Comparison of ENCODE assay signal across 11 cellular contexts in the genomic region with DNA sequence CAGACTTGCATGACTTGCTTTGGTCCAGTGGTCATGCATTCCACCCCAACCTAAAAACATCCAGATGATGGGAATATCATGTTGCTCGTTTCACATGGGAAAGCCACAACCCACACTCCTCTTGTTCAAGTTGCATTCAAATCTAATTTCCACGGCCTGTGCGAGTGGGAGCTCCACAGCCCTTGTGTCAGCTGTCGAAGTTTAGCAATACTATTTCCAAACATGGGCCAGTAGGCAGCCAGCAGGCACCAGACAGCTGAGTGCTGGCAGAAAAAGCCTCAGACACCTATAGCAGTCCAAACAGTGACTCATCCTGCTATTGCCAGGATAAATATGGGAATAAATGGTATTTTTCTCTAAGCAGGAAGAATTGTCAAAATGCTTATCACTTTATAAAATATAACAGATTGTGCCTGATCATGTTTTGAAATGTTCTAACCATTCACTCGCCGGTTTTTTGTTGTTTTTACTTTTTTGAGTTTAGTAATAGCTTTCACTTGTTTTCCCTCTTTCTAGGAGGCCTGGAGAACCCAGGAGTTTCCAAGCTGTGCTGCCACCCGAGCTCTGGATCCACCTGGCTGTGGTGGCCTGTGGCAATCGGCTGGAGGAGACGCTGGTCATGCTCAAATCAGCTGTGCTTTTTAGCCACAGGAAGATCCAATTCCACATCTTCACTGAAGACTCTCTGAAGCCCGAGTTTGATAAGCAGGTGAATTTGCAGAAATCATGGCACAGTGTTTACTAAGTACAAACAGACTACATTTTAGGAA. TPM values are rescaled to one million over a fixed set of nuclear protein-coding genes. Genes with fewer than 3 reads are reported as not detected.
DNase-seq lines count a peak whose midpoint lies in the region; ATAC-seq, FAIRE-seq and TF ChIP-seq lines count a peak whose summit lies in the region.
"Had no signal": no experiment of that assay in that cellular context is flagged by ENCODE, and none has a peak within 500 bp of the region (broad histone marks: within the 10 kb centered on the region; RNA-seq: fewer than 3 reads in every experiment).

No MANE protein-coding gene starts in this region.

- H3K9me3 ChIP-seq in endothelial cell of umbilical vein (replicated peaks; ENCODE audit: control insufficient read depth, insufficient read depth, low read length) (no peaks in the 10 kb centered on the region), lower lobe of right lung (no peaks in the 10 kb centered on the region), uterus (no peaks in the 10 kb centered on the region)
- H3K9me3 ChIP-seq: HAP-1 had no signal

- no peak overlapping the region for H3K4me3 ChIP-seq in endothelial cell of umbilical vein (replicated peaks in 1 of 3; ENCODE audit: insufficient read depth in 1 of 3, low read depth in 1 of 3, low read length in 3 of 3)
- no peak overlapping the region for H3K4me3 ChIP-seq in lower lobe of right lung
- no peak overlapping the region for H3K4me3 ChIP-seq in uterus
- H3K4me3 ChIP-seq in H7 (ENCODE audit: insufficient read depth, low read depth, low read length), result no peak overlapping the region
- H3K4me3 ChIP-seq: HAP-1 had no signal

- intact Hi-C loops in endothelial cell of umbilical vein (cut with micrococcal nuclease) (loop anchor here (10.0 kb wide), 1 partner anchor 527 kb away; no protein-coding TSS in a partner anchor), lower lobe of right lung (cut with DNase I) (no loop called here), uterus (cut with DNase I; ENCODE audit: low total_unique reads) (no loop called here)

- ATAC-seq in lower lobe of right lung (peak; percentile 70 to 78), GM18861 (IDR thresholded peaks at IDR 0.05; ENCODE audit: unreplicated experiment) (no peak)
- ATAC-seq: activated CD4-positive, alpha-beta T cell treated with anti-CD3 and anti-CD28 coated beads for 36 hours had no signal

- H3K79me2 ChIP-seq in endothelial cell of umbilical vein (ENCODE audit: control insufficient read depth, insufficient read depth, low read length), result no peaks in the 10 kb centered on the region

- H3K4me1 ChIP-seq in endothelial cell of umbilical vein (ENCODE audit: control insufficient read depth, extremely low read depth, insufficient read depth, low read length) (peaks cover 10% of the 10 kb centered on the region), lower lobe of right lung (no peaks in the 10 kb centered on the region), uterus (no peaks in the 10 kb centered on the region)
- H3K4me1 ChIP-seq: HAP-1 had no signal

- H3K9me1 ChIP-seq in endothelial cell of umbilical vein (replicated peaks; ENCODE audit: control insufficient read depth, extremely low read depth, insufficient read depth, low read length), result no peaks in the 10 kb centered on the region

- H3K36me3 ChIP-seq in endothelial cell of umbilical vein (ENCODE audit: control insufficient read depth in 2 of 2, extremely low read depth in 1 of 2, insufficient read depth in 2 of 2, low read length in 2 of 2) (no peaks in the 10 kb centered on the region), lower lobe of right lung (no peaks in the 10 kb centered on the region), uterus (no peaks in the 10 kb centered on the region), H7 (replicated peaks; ENCODE audit: control insufficient read depth, insufficient read depth, low read length) (no peaks in the 10 kb centered on the region)
- H3K36me3 ChIP-seq: HAP-1 had no signal

- H3K9ac ChIP-seq in endothelial cell of umbilical vein (replicated peaks; ENCODE audit: extremely low read depth, insufficient read depth, low read length), result no peak overlapping the region

- H3K27ac ChIP-seq in endothelial cell of umbilical vein (ENCODE audit: insufficient read depth, low read depth, low read length) (no peak overlapping the region), lower lobe of right lung (no peak overlapping the region), uterus (peak overlapping the region; percentile 17 to 55), caudate nucleus (ENCODE audit: low read depth, low read length) (no peak overlapping the region)

- DNase-seq in DMS53 (lab: John Stamatoyannopoulos, UW), result peak; percentile 47
- DNase-seq in DMS53 treated with DMSO at 0.1 percent for 48 hours (lab: John Stamatoyannopoulos, UW; ENCODE audit: unreplicated experiment), result no peak
- DNase-seq in endothelial cell of umbilical vein (ENCODE audit: low read depth, low spot score), result peak; percentile 65
- no peak for DNase-seq in lower lobe of right lung
- peak; percentile 31 to 46 for DNase-seq in uterus
- DNase-seq in caudate nucleus (lab: John Stamatoyannopoulos, UW), result no peak
- no peak for DNase-seq in H7
- DNase-seq: 8988T; activated CD4-positive, alpha-beta T cell treated with anti-CD3 and anti-CD28 coated beads for 36 hours had no signal

- peak; percentile 73 for FAIRE-seq in endothelial cell of umbilical vein (lab: Jason Lieb, UNC)

- H3K27me3 ChIP-seq in endothelial cell of umbilical vein (ENCODE audit: control insufficient read depth in 2 of 2, insufficient read depth in 2 of 2, low read length in 2 of 2), result peaks cover 0 to 4% of the 10 kb centered on the region in 2 experiments
- no peaks in the 10 kb centered on the region for H3K27me3 ChIP-seq in lower lobe of right lung (ENCODE audit: low read depth)
- H3K27me3 ChIP-seq in uterus, result no peaks in the 10 kb centered on the region
- H3K27me3 ChIP-seq in H7 (ENCODE audit: control insufficient read depth, insufficient read depth, low read length), result no peaks in the 10 kb centered on the region

- H4K20me1 ChIP-seq in endothelial cell of umbilical vein (replicated peaks; ENCODE audit: control insufficient read depth, extremely low read depth, insufficient read depth, low read length), result no peaks in the 10 kb centered on the region

- no TSS peak for BruUV-seq in endothelial cell of umbilical vein (replicated peaks; lab: Mats Ljungman, UMichigan)

- POLR2A ChIA-PET in endothelial cell of umbilical vein (lab: Charles Lee), result no interaction called here

- peak overlapping the region; percentile 16 for H3K4me2 ChIP-seq in endothelial cell of umbilical vein (ENCODE audit: insufficient read depth, low read length)

- TF ChIP-seq CTCF in endothelial cell of umbilical vein (IDR thresholded peaks at IDR 0.05; ENCODE audit: extremely low read depth in 1 of 2, insufficient read depth in 1 of 2, low read depth in 1 of 2, low read length in 2 of 2) (no peak), lower lobe of right lung (IDR thresholded peaks at IDR 0.05) (no peak), uterus (IDR thresholded peaks at IDR 0.05) (no peak)

- CTCF ChIA-PET in endothelial cell of umbilical vein (lab: Charles Lee), result interaction anchor here (1.0 to 1.3 kb wide), 2 partner anchors 12 to 57 kb away, joined by 3 to 4 read pairs; no protein-coding TSS in a partner anchor

- dilution Hi-C loops in endothelial cell of umbilical vein (cut with MboI; ENCODE audit: extremely low pct_ligation_motif_present, low sequenced_read_pairs), result no loop called here

- H2AFZ ChIP-seq in endothelial cell of umbilical vein (ENCODE audit: low read depth, low read length), result no peak overlapping the region

- no peak for TF ChIP-seq POLR2A in endothelial cell of umbilical vein (IDR thresholded peaks at IDR 0.05; ENCODE audit: low read depth, low read length)
- TF ChIP-seq POLR2A in uterus (IDR thresholded peaks at IDR 0.05), result no peak

TF ChIP-seq in endothelial cell of umbilical vein, 7 proteins besides CTCF, POLR2A, EP300 and RAD21:
- TF ChIP-seq EZH2 (IDR thresholded peaks at IDR 0.05; ENCODE audit: borderline replicate concordance, low read depth, low read length, severe bottlenecking) (no peak), FOS (IDR thresholded peaks at IDR 0.05; ENCODE audit: borderline replicate concordance, insufficient read depth, low read length) (no peak), POLR2AphosphoS5 (IDR thresholded peaks at IDR 0.05; ENCODE audit: insufficient read depth, low read depth, low read length) (no peak), GATA2 (IDR thresholded peaks at IDR 0.05; ENCODE audit: insufficient read depth, insufficient read length, low read depth, low read length) (no peak), JUN (IDR thresholded peaks at IDR 0.05; ENCODE audit: borderline replicate concordance, insufficient read depth, insufficient read length, low read depth) (no peak)

RNA-seq across cellular contexts. Expression of gene GXYLT2, which starts 20.2 kb away (rescaled TPM):
- total RNA-seq in endothelial cell of umbilical vein, result 0.14 and 0.24 TPM in 2 replicates
- 0.05 and 0.07 TPM in 2 replicates for polyA plus RNA-seq in endothelial cell of umbilical vein
- 0.09 and 0.10 TPM in 2 replicates for polyA plus RNA-seq in endothelial cell of umbilical vein (2011; cell fraction: cytosol; rRNA removed)
- 0.08 and 0.10 TPM in 2 replicates for polyA plus RNA-seq in endothelial cell of umbilical vein (2011; cell fraction: nucleus; rRNA removed)
- 0.17 and 0.49 TPM in 2 replicates for polyA plus RNA-seq in endothelial cell of umbilical vein (2012)
- polyA minus RNA-seq in endothelial cell of umbilical vein, result 0.08 and 0.39 TPM in 2 replicates
- polyA minus RNA-seq in endothelial cell of umbilical vein (2011; cell fraction: cytosol; rRNA and poly(A)+ RNA removed), result 3.4 TPM
- polyA minus RNA-seq in endothelial cell of umbilical vein (2011; cell fraction: nucleus; rRNA and poly(A)+ RNA removed), result not detected in 2 replicates
- total RNA-seq in lower lobe of right lung, result 6.7 TPM
- total RNA-seq in uterus, result 10 to 100 TPM in 3 of 4 donors, 1 to 10 TPM in 1; 1.3 to 74.1 (median 18.5) TPM
- total RNA-seq in H7 (2014; rRNA removed; shearing (Covaris generic)), result 4.5 and 6.1 TPM in 2 replicates

RNA-seq across cellular contexts. Expression of gene SHQ1, which starts 59.8 kb away (rescaled TPM):
- 19.7 and 20.6 TPM in 2 replicates for total RNA-seq in endothelial cell of umbilical vein
- 5.9 and 7.3 TPM in 2 replicates for polyA plus RNA-seq in endothelial cell of umbilical vein
- polyA plus RNA-seq in endothelial cell of umbilical vein (2011; cell fraction: cytosol; rRNA removed), result 7.9 and 8.1 TPM in 2 replicates
- polyA plus RNA-seq in endothelial cell of umbilical vein (2011; cell fraction: nucleus; rRNA removed), result 7.2 and 8.7 TPM in 2 replicates
- 14.8 and 16.5 TPM in 2 replicates for polyA plus RNA-seq in endothelial cell of umbilical vein (2012)
- 8.3 and 13.7 TPM in 2 replicates for polyA minus RNA-seq in endothelial cell of umbilical vein
- polyA minus RNA-seq in endothelial cell of umbilical vein (2011; cell fraction: cytosol; rRNA and poly(A)+ RNA removed), result 7.0 TPM
- 11.9 and 23.4 TPM in 2 replicates for polyA minus RNA-seq in endothelial cell of umbilical vein (2011; cell fraction: nucleus; rRNA and poly(A)+ RNA removed)
- 16.8 TPM for total RNA-seq in lower lobe of right lung
- 10 to 100 TPM in 2 of 4 donors, 1 to 10 TPM in 2; 8.2 to 30.9 (median 19.2) TPM for total RNA-seq in uterus
- 21.7 and 22.5 TPM in 2 replicates for total RNA-seq in H7 (2014; rRNA removed; shearing (Covaris generic))

Comparison
In these comparisons a context has a peak if more than half of its experiments do, and no peak if none do; other contexts are left out.
1. DNase-seq: peak in DMS53 (single experiment), endothelial cell of umbilical vein (single experiment) and uterus (2 of 2); none in DMS53 treated with DMSO at 0.1 percent for 48 hours (single experiment), lower lobe of right lung (single experiment), caudate nucleus (0 of 61) and H7 (single experiment).
2. H3K27ac ChIP-seq: peak in uterus (2 of 2); none in endothelial cell of umbilical vein (single experiment), lower lobe of right lung (single experiment) and caudate nucleus (single experiment).